ENCODE assay signal across 12 cellular contexts in genomic region chr1:111199329-111199728, GRCh38. TPM values are rescaled to one million over a fixed set of nuclear protein-coding genes. Genes with fewer than 3 reads are reported as not detected.
DNase-seq lines count a peak whose midpoint lies in the region; ATAC-seq and TF ChIP-seq lines count a peak whose summit lies in the region.
"Had no signal": no experiment of that assay in that cellular context is flagged by ENCODE, and none has a peak within 500 bp of the region (broad histone marks: within the 10 kb centered on the region; RNA-seq: fewer than 3 reads in every experiment).

No MANE protein-coding gene starts in this region.

- peaks cover 78% of the 10 kb centered on the region for H3K4me1 Mint-ChIP-seq in activated T-cell treated with anti-CD3 and anti-CD28 coated beads, Interleukin-2, amount 50 U/mL, for 72 hours (ENCODE audit: low read depth)
- H3K4me1 Mint-ChIP-seq: nephron had no signal

- peak in 1 of 2 donors; percentile 14 for ATAC-seq in activated T-cell treated with anti-CD3 and anti-CD28 coated beads, Interleukin-2, amount 50 U/mL, for 72 hours (replicated peaks in 1 of 2)
- no peak for ATAC-seq in mucosa of descending colon
- no peak for ATAC-seq in upper lobe of right lung
- ATAC-seq in HG03196 (IDR thresholded peaks at IDR 0.05; ENCODE audit: unreplicated experiment): no peak
- ATAC-seq in sciatic nerve: no peak

- H3K36me3 ChIP-seq in right atrium auricular region (no peaks in the 10 kb centered on the region), mucosa of descending colon (ENCODE audit: low read depth) (peaks cover 4% of the 10 kb centered on the region), upper lobe of right lung (peaks cover 25% of the 10 kb centered on the region)

- H3K4me3 ChIP-seq in right atrium auricular region (peak overlapping the region in 1 of 2 donors; percentile 9), mucosa of descending colon (peak overlapping the region; percentile 7), upper lobe of right lung (peak overlapping the region; percentile 55)

- H3K27me3 ChIP-seq in right atrium auricular region: no peaks in the 10 kb centered on the region
- H3K27me3 ChIP-seq in upper lobe of right lung: no peaks in the 10 kb centered on the region

- TF ChIP-seq CTCF in right atrium auricular region (IDR thresholded peaks at IDR 0.05) (no peak), mucosa of descending colon (IDR thresholded peaks at IDR 0.05) (no peak), upper lobe of right lung (IDR thresholded peaks at IDR 0.05) (no peak)

- H3K27ac ChIP-seq in right atrium auricular region: no peak overlapping the region
- peak overlapping the region; percentile 82 for H3K27ac ChIP-seq in upper lobe of right lung

- no peaks in the 10 kb centered on the region for H3K9me3 Mint-ChIP-seq in activated T-cell treated with anti-CD3 and anti-CD28 coated beads, Interleukin-2, amount 50 U/mL, for 72 hours
- H3K9me3 Mint-ChIP-seq: nephron had no signal

- peak; percentile 18 for DNase-seq in right atrium auricular region (ENCODE audit: low spot score)
- no peak for DNase-seq in cardiac septum (ENCODE audit: low spot score)
- DNase-seq in activated T-cell treated with anti-CD3 and anti-CD28 coated beads, Interleukin-2, amount 50 U/mL, for 72 hours: no peak
- DNase-seq in mucosa of descending colon: no peak
- DNase-seq in upper lobe of right lung: no peak
- no peak for DNase-seq in NCI-H1417 (lab: John Stamatoyannopoulos, UW)
- DNase-seq in sciatic nerve (ENCODE audit: low spot score): no peak
- DNase-seq: activated CD4-positive, alpha-beta T cell treated with anti-CD3 and anti-CD28 coated beads for 1 hour; NCI-H524 treated with DMSO at 0.1 percent for 48 hours; Right ventricle myocardium superior had no signal

- H3K27me3 Mint-ChIP-seq in activated T-cell treated with anti-CD3 and anti-CD28 coated beads, Interleukin-2, amount 50 U/mL, for 72 hours (ENCODE audit: low read depth): no peaks in the 10 kb centered on the region

- H3K27ac Mint-ChIP-seq in activated T-cell treated with anti-CD3 and anti-CD28 coated beads, Interleukin-2, amount 50 U/mL, for 72 hours: peak overlapping the region; percentile 97
- H3K27ac Mint-ChIP-seq: nephron had no signal

- H3K36me3 Mint-ChIP-seq in activated T-cell treated with anti-CD3 and anti-CD28 coated beads, Interleukin-2, amount 50 U/mL, for 72 hours (ENCODE audit: insufficient read depth in 2 of 2): peaks cover 31 to 55% of the 10 kb centered on the region in 2 donors

- peaks cover 0 to 10% of the 10 kb centered on the region in 2 donors for H3K4me1 ChIP-seq in right atrium auricular region
- H3K4me1 ChIP-seq in mucosa of descending colon (ENCODE audit: low read depth): peaks cover 27% of the 10 kb centered on the region
- H3K4me1 ChIP-seq in upper lobe of right lung: peaks cover 59% of the 10 kb centered on the region

- intact Hi-C loops in cardiac septum (cut with DNase I): no loop called here
- intact Hi-C loops in mucosa of descending colon (cut with DNase I, micrococcal nuclease): no loop called here
- intact Hi-C loops in upper lobe of right lung (cut with DNase I): no loop called here
- intact Hi-C loops in sciatic nerve (cut with DNase I): no loop called here

- peak overlapping the region; percentile 93 to 98 for H3K4me3 Mint-ChIP-seq in activated T-cell treated with anti-CD3 and anti-CD28 coated beads, Interleukin-2, amount 50 U/mL, for 72 hours
- H3K4me3 Mint-ChIP-seq: nephron had no signal

- H3K9me3 ChIP-seq in right atrium auricular region (no peaks in the 10 kb centered on the region), mucosa of descending colon (no peaks in the 10 kb centered on the region), upper lobe of right lung (no peaks in the 10 kb centered on the region)

RNA-seq across cellular contexts. Expression of gene DENND2D, which starts 1.1 kb away (rescaled TPM):
- total RNA-seq in right atrium auricular region: 1 to 10 TPM; 1.7 to 5.7 TPM
- total RNA-seq in cardiac septum: 1.6 TPM
- 100 to 1,000 TPM; 134 to 165 TPM for total RNA-seq in activated T-cell treated with anti-CD3 and anti-CD28 coated beads, Interleukin-2, amount 50 U/mL, for 72 hours
- total RNA-seq in mucosa of descending colon: 10 to 100 TPM; 42.2 to 65.4 (median 63.3) TPM
- 78.2 TPM for total RNA-seq in upper lobe of right lung
- total RNA-seq in sciatic nerve: 14.6 TPM

RNA-seq across cellular contexts. Expression of gene CHI3L2, which starts 28.2 kb away (rescaled TPM):
- 1 to 10 TPM in 1 of 2 donors, under 1 TPM in 1; 0.52 to 9.9 TPM for total RNA-seq in right atrium auricular region
- total RNA-seq in cardiac septum: 0.57 TPM
- 10 to 100 TPM in 1 of 2 donors, 1 to 10 TPM in 1; 9.0 to 10.6 TPM for total RNA-seq in activated T-cell treated with anti-CD3 and anti-CD28 coated beads, Interleukin-2, amount 50 U/mL, for 72 hours
- 1 to 10 TPM in 2 of 3 donors, under 1 TPM in 1; 0.76 to 3.3 (median 1.1) TPM for total RNA-seq in mucosa of descending colon
- total RNA-seq in upper lobe of right lung: 50.3 TPM
- total RNA-seq in sciatic nerve: 3.3 TPM

RNA-seq across cellular contexts. Expression of gene CEPT1, which starts 59.3 kb away (rescaled TPM):
- total RNA-seq in right atrium auricular region (10 to 100 TPM; 11.6 to 14.0 TPM), cardiac septum (14.3 TPM), mucosa of descending colon (10 to 100 TPM; 29.4 to 35.9 (median 31.0) TPM), upper lobe of right lung (57.6 TPM), sciatic nerve (44.8 TPM)
- 10 to 100 TPM; 44.5 to 50.4 TPM for total RNA-seq in activated T-cell treated with anti-CD3 and anti-CD28 coated beads, Interleukin-2, amount 50 U/mL, for 72 hours

RNA-seq across cellular contexts. Expression of gene DRAM2, which starts 59.4 kb away (rescaled TPM):
- 10 to 100 TPM; 33.0 to 56.4 TPM for total RNA-seq in right atrium auricular region
- total RNA-seq in cardiac septum: 26.1 TPM
- 10 to 100 TPM; 73.3 to 89.4 TPM for total RNA-seq in activated T-cell treated with anti-CD3 and anti-CD28 coated beads, Interleukin-2, amount 50 U/mL, for 72 hours
- total RNA-seq in mucosa of descending colon: 10 to 100 TPM; 44.2 to 52.3 (median 48.5) TPM
- 50.8 TPM for total RNA-seq in upper lobe of right lung
- total RNA-seq in sciatic nerve: 34.9 TPM
